1 cellular context compared by ENCODE assay signal in genomic region chr3:194091897-194092296, GRCh38. TPM values are rescaled to one million over a fixed set of nuclear protein-coding genes. Genes with fewer than 3 reads are reported as not detected.
"Had no signal": no experiment of that assay in that cellular context is flagged by ENCODE, and none has a peak within 500 bp of the region (broad histone marks: within the 10 kb centered on the region; RNA-seq: fewer than 3 reads in every experiment).

No MANE protein-coding gene starts in this region.

RNA-seq across cellular contexts. Expression of gene HES1, which starts 44.1 kb away (rescaled TPM):
- total RNA-seq: activated CD8-positive, alpha-beta T cell treated with anti-CD3 and anti-CD28 coated beads for 36 hours had no signal
